In the genomic region with DNA sequence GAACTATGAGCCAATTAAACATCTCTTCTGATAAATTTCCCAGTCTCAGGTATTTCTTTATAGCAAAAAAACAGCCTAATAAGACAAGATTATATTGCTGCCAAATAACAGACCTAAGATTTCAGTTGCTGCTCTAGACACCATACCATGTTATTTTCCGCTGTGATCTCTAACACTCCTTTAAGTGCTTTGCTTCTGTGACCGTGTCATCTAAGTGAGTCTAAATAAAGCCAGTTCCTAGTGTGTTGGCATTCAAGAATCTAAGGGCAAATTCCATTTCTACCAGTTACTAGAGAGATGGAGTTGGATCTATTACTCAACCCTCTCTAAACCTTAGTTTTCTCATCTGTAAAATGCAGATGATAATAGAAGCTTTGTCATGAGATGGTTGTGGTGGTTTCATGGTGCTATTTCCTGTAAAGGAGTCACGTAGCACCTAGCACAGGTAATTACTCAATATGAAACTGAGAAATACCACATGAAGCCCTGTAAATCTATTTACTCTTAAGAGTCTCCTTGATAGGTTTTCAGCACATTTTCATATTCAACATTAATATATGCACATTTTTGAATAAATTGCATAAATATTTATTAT, we compare ENCODE assay signal across 15 cellular contexts. TPM values are rescaled to one million over a fixed set of nuclear protein-coding genes. Genes with fewer than 3 reads are reported as not detected.
A peak's percentile ranks its signal among the peaks of the same experiment; 100 is the strongest.
DNase-seq lines count a peak whose midpoint lies in the region; ATAC-seq, FAIRE-seq and TF ChIP-seq lines count a peak whose summit lies in the region.
"Had no signal": no experiment of that assay in that cellular context is flagged by ENCODE, and none has a peak within 500 bp of the region (broad histone marks: within the 10 kb centered on the region; RNA-seq: fewer than 3 reads in every experiment).

No MANE protein-coding gene starts in this region.

- no peaks in the 10 kb centered on the region for H3K36me3 ChIP-seq in gastrocnemius medialis
- H3K36me3 ChIP-seq in HAP-1 (replicated peaks): no peaks in the 10 kb centered on the region
- H3K36me3 ChIP-seq: cardiac muscle cell, neural progenitor cell had no signal

- in situ Hi-C loops in gastrocnemius medialis (cut with MboI; ENCODE audit: low sequenced_read_pairs in 4 of 4) (no loop called here), HAP-1 (cut with MboI; ENCODE audit: low sequenced_read_pairs) (no loop called here)

- intact Hi-C loops in gastrocnemius medialis (cut with DNase I; ENCODE audit: low total_unique reads): no loop called here

- H3K4me3 ChIP-seq in gastrocnemius medialis (no peak overlapping the region), HAP-1 (no peak overlapping the region)
- H3K4me3 ChIP-seq: cardiac muscle cell, neural progenitor cell had no signal

- no peak for TF ChIP-seq POLR2A in gastrocnemius medialis (IDR thresholded peaks at IDR 0.05)

- H3K9me3 ChIP-seq in gastrocnemius medialis (no peaks in the 10 kb centered on the region), HAP-1 (no peaks in the 10 kb centered on the region)

- ATAC-seq in GM19395 (IDR thresholded peaks at IDR 0.05; ENCODE audit: unreplicated experiment) (peak; percentile 93), HG02870 (IDR thresholded peaks at IDR 0.05; ENCODE audit: unreplicated experiment) (peak; percentile 98), HG03521 (IDR thresholded peaks at IDR 0.05; ENCODE audit: unreplicated experiment) (peak; percentile 85), gastrocnemius medialis (no peak)
- ATAC-seq: activated T-cell treated with anti-CD3 and anti-CD28 coated beads, Interleukin-2, amount 50 U/mL, for 4 hours had no signal

- no peaks in the 10 kb centered on the region for H3K4me1 ChIP-seq in gastrocnemius medialis
- no peaks in the 10 kb centered on the region for H3K4me1 ChIP-seq in HAP-1
- H3K4me1 ChIP-seq: neural progenitor cell had no signal

- TF ChIP-seq CTCF in gastrocnemius medialis (IDR thresholded peaks at IDR 0.05 in 4 of 5, conservative IDR thresholded peaks at IDR 0.05 in 1 of 5): no peak

- peak; percentile 74 for FAIRE-seq in GM18507 (lab: Jason Lieb, UNC)

- peak; percentile 1 for DNase-seq in GM18507 (ENCODE audit: extremely low spot score, insufficient read length, low read depth)
- DNase-seq in gastrocnemius medialis: no peak
- no peak for DNase-seq in midbrain (lab: John Stamatoyannopoulos, UW)
- DNase-seq in HAP-1 (ENCODE audit: low spot score in 2 of 2): no peak
- no peak for DNase-seq in germinal center (ENCODE audit: low spot score)
- DNase-seq: activated T-cell treated with anti-CD3 and anti-CD28 coated beads, Interleukin-2, amount 50 U/mL, for 4 hours; CD4-positive, alpha-beta memory T cell; NCI-H1436; stimulated activated CD4-positive, alpha-beta T cell treated with anti-CD3 and anti-CD28 coated beads, Interleukin-15, amount 100 ng/mL, for 24 hours; stimulated activated naive CD4-positive, alpha-beta T cell treated with Interleukin-2 at 50 U/mL for 16 hours had no signal

- no peaks in the 10 kb centered on the region for H3K27me3 ChIP-seq in gastrocnemius medialis
- H3K27me3 ChIP-seq in HAP-1 (ENCODE audit: low read depth): no peaks in the 10 kb centered on the region
- H3K27me3 ChIP-seq: cardiac muscle cell, neural progenitor cell had no signal

- no peak overlapping the region for H3K27ac ChIP-seq in gastrocnemius medialis
- H3K27ac ChIP-seq: cardiac muscle cell, neural progenitor cell had no signal

RNA-seq across cellular contexts. Expression of a gene that starts 40.5 kb away (rescaled TPM):
- total RNA-seq in gastrocnemius medialis: not detected
- total RNA-seq: activated T-cell treated with anti-CD3 and anti-CD28 coated beads, Interleukin-2, amount 50 U/mL, for 4 hours; CD4-positive, alpha-beta memory T cell had no signal

Comparison
In these comparisons a context has a peak if more than half of its experiments do, and no peak if none do; other contexts are left out.
1. ATAC-seq: peak in GM19395 (single experiment), HG02870 (single experiment) and HG03521 (single experiment); none in gastrocnemius medialis (0 of 2).